In genomic region chr14:68888025-68888850, GRCh38 we compare ENCODE assay signal across 13 cellular contexts.
DNase-seq lines count a peak whose midpoint lies in the region; ATAC-seq, FAIRE-seq and TF ChIP-seq lines count a peak whose summit lies in the region.
"Had no signal": no experiment of that assay in that cellular context is flagged by ENCODE, and none has a peak within 500 bp of the region (broad histone marks: within the 10 kb centered on the region; RNA-seq: fewer than 3 reads in every experiment).

No MANE protein-coding gene starts in this region.

- H3K36me3 ChIP-seq in MG63 (peaks cover 54% of the 10 kb centered on the region), bronchial epithelial cell (ENCODE audit: control insufficient read depth, insufficient read depth, low read length) (peaks cover 45% of the 10 kb centered on the region), OCI-LY7 (ENCODE audit: insufficient read depth, low read length) (no peaks in the 10 kb centered on the region)

- no TSS peak for BruUV-seq in OCI-LY7 (replicated peaks; lab: Mats Ljungman, UMichigan)

- DNase-seq in MG63 = peak; percentile 20
- DNase-seq in bronchial epithelial cell (ENCODE audit: low read depth) = no peak
- DNase-seq in right cardiac atrium = no peak
- DNase-seq in renal cortical epithelial cell (ENCODE audit: low read depth) = peak; percentile 22
- DNase-seq in HuH-7.5 (ENCODE audit: low spot score) = no peak
- DNase-seq in GM12892 (ENCODE audit: insufficient read length) = no peak
- no peak for DNase-seq in glomerular visceral epithelial cell (ENCODE audit: extremely low spot score)
- no peak for DNase-seq in OCI-LY7 (ENCODE audit: low spot score)
- DNase-seq: activated CD4-positive, alpha-beta memory T cell treated with anti-CD3 and anti-CD28 coated beads for 36 hours; Calu3; GF-D8; NCI-H2171 treated with DMSO at 0.1 percent for 48 hours; SK-N-SH had no signal

- H4K20me1 ChIP-seq in OCI-LY7 (ENCODE audit: insufficient read depth, low read length) = no peaks in the 10 kb centered on the region

- H3K4me3 ChIP-seq in MG63 (no peak overlapping the region), bronchial epithelial cell (ENCODE audit: low read depth, low read length) (no peak overlapping the region), right cardiac atrium (ENCODE audit: low read length) (no peak overlapping the region), OCI-LY7 (ENCODE audit: low read depth, low read length, poor library complexity, severe bottlenecking) (no peak overlapping the region)

- H3K27me3 ChIP-seq in MG63 (no peaks in the 10 kb centered on the region), bronchial epithelial cell (ENCODE audit: control insufficient read depth, insufficient read depth, low read length) (no peaks in the 10 kb centered on the region), right cardiac atrium (ENCODE audit: control insufficient read depth, insufficient read depth) (no peaks in the 10 kb centered on the region)

- no peaks in the 10 kb centered on the region for H3K9me2 ChIP-seq in OCI-LY7 (ENCODE audit: insufficient read depth, low read length)
- H3K9me2 ChIP-seq: SK-N-SH had no signal

- CTCF ChIA-PET in OCI-LY7 (lab: Charles Lee; ENCODE audit: unreplicated experiment) = no interaction called here

- H3K9me3 ChIP-seq in MG63 (no peaks in the 10 kb centered on the region), right cardiac atrium (ENCODE audit: control insufficient read depth, low read length) (no peaks in the 10 kb centered on the region), OCI-LY7 (ENCODE audit: low read length) (no peaks in the 10 kb centered on the region)
- H3K9me3 ChIP-seq: SK-N-SH had no signal

- H3K4me2 ChIP-seq in OCI-LY7 (ENCODE audit: low read length) = no peak overlapping the region
- H3K4me2 ChIP-seq: SK-N-SH had no signal

- intact Hi-C loops in right cardiac atrium (cut with DNase I) (loop anchor here in 1 of 4 donors (10.0 kb wide), 1 partner anchor 217 kb away; no protein-coding TSS in a partner anchor), OCI-LY7 (cut with micrococcal nuclease; ENCODE audit: unreplicated experiment) (no loop called here)

- FAIRE-seq in bronchial epithelial cell (lab: Jason Lieb, UNC) (peak; percentile 52), GM12892 (lab: Jason Lieb, UNC) (no peak)

- 83% methylated on average over 20 of the region's 20 CpGs for WGBS in right cardiac atrium

- peak; percentile 11 to 38 for ATAC-seq in right cardiac atrium

- H3K27ac ChIP-seq in right cardiac atrium (ENCODE audit: low read length) (no peak overlapping the region), OCI-LY7 (ENCODE audit: low read depth, low read length, poor library complexity, severe bottlenecking) (no peak overlapping the region)

- TF ChIP-seq CTCF in bronchial epithelial cell (IDR thresholded peaks at IDR 0.05; ENCODE audit: insufficient read depth, low read length, severe bottlenecking) (no peak), OCI-LY7 (conservative IDR thresholded peaks at IDR 0.05; ENCODE audit: low read length) (no peak)

- POLR2A ChIA-PET in OCI-LY7 (lab: Charles Lee) = no interaction called here

- no peak for TF ChIP-seq POLR2A in GM12892 (IDR thresholded peaks at IDR 0.05; ENCODE audit: low read depth, low read length)

- H2AFZ ChIP-seq in OCI-LY7 (ENCODE audit: low read length) = no peak overlapping the region

- H3K4me1 ChIP-seq in right cardiac atrium (ENCODE audit: control insufficient read depth, insufficient read depth, low read length) (no peaks in the 10 kb centered on the region), OCI-LY7 (ENCODE audit: insufficient read depth, low read length, poor library complexity, severe bottlenecking) (peaks cover 5% of the 10 kb centered on the region)

- H3K79me2 ChIP-seq in OCI-LY7 (ENCODE audit: insufficient read depth, low read depth, low read length) = no peaks in the 10 kb centered on the region

Comparison
In these comparisons a context has a peak if more than half of its experiments do, and no peak if none do; other contexts are left out.
1. DNase-seq: peak in MG63 (single experiment) and renal cortical epithelial cell (single experiment); none in bronchial epithelial cell (single experiment), right cardiac atrium (0 of 3), HuH-7.5 (single experiment), GM12892 (single experiment), glomerular visceral epithelial cell (single experiment) and OCI-LY7 (single experiment).